ENCODE assay signal across 19 cellular contexts in the genomic region with DNA sequence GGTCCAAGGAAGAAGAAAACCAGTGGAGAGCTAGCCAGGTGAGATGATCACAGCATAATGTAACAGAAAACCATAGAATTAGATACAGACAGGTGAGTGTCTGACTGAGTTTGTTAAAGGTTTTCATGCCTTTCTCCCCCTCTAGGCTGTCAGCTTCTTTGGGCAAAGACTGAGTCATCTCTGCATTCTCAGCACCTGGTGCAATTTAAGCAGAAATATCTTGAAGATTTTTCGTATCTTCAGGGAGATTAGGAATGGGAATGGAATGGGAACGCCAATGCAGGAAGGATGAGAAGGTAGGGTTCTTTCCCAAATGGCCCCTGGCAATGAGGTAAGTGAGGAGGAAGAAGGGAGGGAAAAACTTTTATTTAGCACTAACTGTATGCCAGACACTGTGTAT.
"Had no signal": no experiment of that assay in that cellular context is flagged by ENCODE, and none has a peak within 500 bp of the region (broad histone marks: within the 10 kb centered on the region; RNA-seq: fewer than 3 reads in every experiment).

No MANE protein-coding gene starts in this region.

- H3K36me3 ChIP-seq: brain microvascular endothelial cell, esophagus squamous epithelium, neural progenitor cell, pancreas had no signal

- H2AFZ ChIP-seq: hepatocyte, neural progenitor cell had no signal

- H3K27ac ChIP-seq: brain microvascular endothelial cell, hepatocyte, neural progenitor cell, pancreas, VCaP had no signal

- H3K4me3 ChIP-seq: esophagus squamous epithelium, hepatocyte, neural progenitor cell, pancreas, smooth muscle cell had no signal

- DNase-seq: activated CD4-positive, alpha-beta T cell treated with anti-CD3 and anti-CD28 coated beads for 1 hour; activated effector memory CD4-positive, alpha-beta T cell treated with anti-CD3 and anti-CD28 coated beads, Interleukin-2, amount 50 U/mL, for 16 hours; activated naive CD4-positive, alpha-beta T cell treated with anti-CD3 and anti-CD28 coated beads, Interleukin-2, amount 50 U/mL, for 16 hours; activated T-cell treated with anti-CD3 and anti-CD28 coated beads, Interleukin-2, amount 50 U/mL, for 72 hours; aorta; brain microvascular endothelial cell; cerebellar nuclear complex; effector CD8-positive, alpha-beta T cell; esophagus squamous epithelium; foreskin fibroblast; naive thymus-derived CD4-positive, alpha-beta T cell; pancreas; stimulated activated CD4-positive, alpha-beta T cell treated with anti-CD3 and anti-CD28 coated beads, Interleukin-4, amount 100 ng/mL, for 1 hour; stimulated activated naive CD8-positive, alpha-beta T cell treated with anti-CD3 and anti-CD28 coated beads, Interleukin-15, amount 100 ng/mL, for 72 hours; T-helper 2 cell had no signal

- H3K27me3 ChIP-seq: brain microvascular endothelial cell, esophagus squamous epithelium, hepatocyte, neural progenitor cell, pancreas had no signal

- H3K79me2 ChIP-seq: hepatocyte had no signal

- H3K4me2 ChIP-seq: hepatocyte, neural progenitor cell, smooth muscle cell had no signal

- H3K9me3 ChIP-seq: pancreas had no signal

- H3K9ac ChIP-seq: neural progenitor cell had no signal

- H3K4me1 ChIP-seq: esophagus squamous epithelium, neural progenitor cell, pancreas had no signal
